Comparison of ENCODE assay signal across 22 cellular contexts in genomic region chr11:44446341-44446712, GRCh38.
DNase-seq lines count a peak whose midpoint lies in the region; ATAC-seq, FAIRE-seq and TF ChIP-seq lines count a peak whose summit lies in the region.
"Had no signal": no experiment of that assay in that cellular context is flagged by ENCODE, and none has a peak within 500 bp of the region (broad histone marks: within the 10 kb centered on the region; RNA-seq: fewer than 3 reads in every experiment).

No MANE protein-coding gene starts in this region.

- TF ChIP-seq POLR2A in A549 (IDR thresholded peaks at IDR 0.05; ENCODE audit: low read length): no peak

- ATAC-seq in A549 (peak; percentile 21 to 36; a peak in 3 of 6 replicates), GM23338 (peak; percentile 11; the same call in 1 of the 3 replicates), Panc1 (peak; percentile 50)
- ATAC-seq: CD8-positive, alpha-beta T cell had no signal

- POLR2A ChIA-PET in A549 (lab: Yijun Ruan, JAX) (no interaction called here), Panc1 (lab: Charles Lee) (no interaction called here)

- WGBS in A549 (ENCODE audit: missing lambda C conversion rate): 52% methylated on average over 7 of the region's 7 CpGs

- in situ Hi-C loops in Panc1 (cut with HindIII; ENCODE audit: low pct_unique_long_range_greater_than_20kb, low sequenced_read_pairs): no loop called here

- no peak for TF ChIP-seq EP300 in A549 (IDR thresholded peaks at IDR 0.05)

- H3K4me3 ChIP-seq in A549: no peak overlapping the region
- H3K4me3 ChIP-seq in GM23338: no peak overlapping the region
- H3K4me3 ChIP-seq in Panc1 (ENCODE audit: low read depth in 2 of 2, low read length in 2 of 2): no peak overlapping the region
- H3K4me3 ChIP-seq: BLaER1 treated with 17β-estradiol and CSF1 and Interleukin-3, amounts not matched to agents 10 nM and 100 nM; Peyer's patch had no signal

- no peak for FAIRE-seq in A549 (lab: Jason Lieb, UNC)
- FAIRE-seq: GM12891, GM19239, HepG2 had no signal

- peaks cover 8% of the 10 kb centered on the region for H3K27me3 Mint-ChIP-seq in GM23338 (ENCODE audit: insufficient read depth, low read depth, poor library complexity)

- H3K9me3 ChIP-seq in A549: peaks cover 5% of the 10 kb centered on the region; the same call in 1 of the 3 replicates
- no peaks in the 10 kb centered on the region for H3K9me3 ChIP-seq in Panc1 (ENCODE audit: control insufficient read depth, insufficient read depth, low read depth, low read length)
- H3K9me3 ChIP-seq: Peyer's patch had no signal

- intact Hi-C loops in Panc1 (cut with micrococcal nuclease; ENCODE audit: unreplicated experiment): no loop called here

- no peak overlapping the region for H3K27ac ChIP-seq in A549
- H3K27ac ChIP-seq in GM23338 (ENCODE audit: low read depth): no peak overlapping the region
- H3K27ac ChIP-seq in Panc1 (ENCODE audit: low read length): no peak overlapping the region
- H3K27ac ChIP-seq: BLaER1 treated with 17β-estradiol and CSF1 and Interleukin-3, amounts not matched to agents 10 nM and 100 nM; Peyer's patch had no signal

- H3K9me2 ChIP-seq in GM23338 (ENCODE audit: insufficient read depth): no peaks in the 10 kb centered on the region

- H3K4me1 Mint-ChIP-seq in GM23338: peaks cover 16% of the 10 kb centered on the region

- no peaks in the 10 kb centered on the region for H4K20me1 ChIP-seq in GM23338 (replicated peaks; ENCODE audit: insufficient read depth)
- H4K20me1 ChIP-seq: BLaER1 treated with 17β-estradiol and CSF1 and Interleukin-3, amounts not matched to agents 10 nM and 100 nM had no signal

- no peak overlapping the region for H3K4me3 Mint-ChIP-seq in GM23338
- H3K4me3 Mint-ChIP-seq: CD8-positive, alpha-beta T cell; HFFc6 had no signal

- no peaks in the 10 kb centered on the region for H3F3A ChIP-seq in GM23338 (replicated peaks; ENCODE audit: low read depth)

- H3K4me1 ChIP-seq in A549 (0 out of 3 replicates have a peak, but pooled peaks cover 5% of the 10 kb centered on the region), GM23338 (ENCODE audit: insufficient read depth) (peaks cover 5% of the 10 kb centered on the region; the same call in 1 of the 2 replicates), Panc1 (ENCODE audit: control insufficient read depth, insufficient read depth, low read length) (peaks cover 4% of the 10 kb centered on the region; the same call in 1 of the 2 replicates)
- H3K4me1 ChIP-seq: Peyer's patch had no signal

- TF ChIP-seq CTCF in A549 (IDR thresholded peaks at IDR 0.05) (no peak), GM23338 (conservative IDR thresholded peaks at IDR 0.05; ENCODE audit: low read depth in 2 of 2) (no peak), Panc1 (IDR thresholded peaks at IDR 0.05) (no peak)

- H3K4me2 ChIP-seq in A549: no peak overlapping the region
- H3K4me2 ChIP-seq in GM23338: no peak overlapping the region
- H3K4me2 ChIP-seq: BLaER1 treated with 17β-estradiol and CSF1 and Interleukin-3, amounts not matched to agents 10 nM and 100 nM had no signal

- H3K79me2 ChIP-seq in GM23338 (replicated peaks; ENCODE audit: insufficient read depth): no peaks in the 10 kb centered on the region

- H2AFZ ChIP-seq in GM23338: no peak overlapping the region; the same call in 1 of the 2 replicates

- peak overlapping the region; percentile 44; the same call in 1 of the 2 replicates for H3K27ac Mint-ChIP-seq in GM23338
- H3K27ac Mint-ChIP-seq: CD8-positive, alpha-beta T cell; HFFc6 had no signal

- no peak for TF ChIP-seq RAD21 in A549 (conservative IDR thresholded peaks at IDR 0.05 in 1 of 2, IDR thresholded peaks at IDR 0.05 in 1 of 2)

- H3K36me3 Mint-ChIP-seq in GM23338 (ENCODE audit: low read depth): no peaks in the 10 kb centered on the region
- H3K36me3 Mint-ChIP-seq: CD8-positive, alpha-beta T cell had no signal

- H3K9me3 Mint-ChIP-seq in GM23338: peaks cover 5% of the 10 kb centered on the region; the same call in 1 of the 3 replicates
- H3K9me3 Mint-ChIP-seq: CD8-positive, alpha-beta T cell had no signal

- H3K27me3 ChIP-seq in GM23338 (ENCODE audit: insufficient read depth): no peaks in the 10 kb centered on the region
- no peaks in the 10 kb centered on the region for H3K27me3 ChIP-seq in Panc1 (ENCODE audit: control insufficient read depth, insufficient read depth, low read length)
- H3K27me3 ChIP-seq: BLaER1 treated with 17β-estradiol and CSF1 and Interleukin-3, amounts not matched to agents 10 nM and 100 nM; Peyer's patch had no signal

- no peaks in the 10 kb centered on the region for H3K36me3 ChIP-seq in GM23338 (ENCODE audit: insufficient read depth)
- H3K36me3 ChIP-seq in Panc1 (ENCODE audit: control insufficient read depth, insufficient read depth, low read length): no peaks in the 10 kb centered on the region
- H3K36me3 ChIP-seq: BLaER1 treated with 17β-estradiol and CSF1 and Interleukin-3, amounts not matched to agents 10 nM and 100 nM; Peyer's patch had no signal

- CTCF ChIA-PET in A549 (lab: Yijun Ruan, JAX) (interaction anchor here (2.4 kb wide), 1 partner anchor 11 kb away, joined by 6 read pairs; no protein-coding TSS in a partner anchor), Panc1 (lab: Charles Lee) (no interaction called here)

- no TSS peak for BruUV-seq in Panc1 (replicated peaks; lab: Mats Ljungman, UMichigan)

- DNase-seq in A549 (ENCODE audit: low read depth in 1 of 2, low spot score in 1 of 2) (peak in 1 of 2 experiments; percentile 5), GM23338 (ENCODE audit: low spot score) (no peak), Panc1 (ENCODE audit: low read depth, low spot score) (no peak), islet precursor cell (peak; percentile 32), NAMALWA (ENCODE audit: low spot score) (no peak), putamen (ENCODE audit: low spot score) (no peak), ecto neural progenitor cell (ENCODE audit: low spot score) (no peak), anterior cingulate cortex (lab: John Stamatoyannopoulos, UW) (no peak)
- DNase-seq: CD8-positive, alpha-beta T cell; DMS53; HFFc6; MM.1S; NCI-H1092 treated with DMSO at 0.1 percent for 48 hours; NCI-H146; NCI-H2081; NCI-H2227 treated with DMSO at 0.1 percent for 48 hours; NCI-H510A treated with DMSO at 0.1 percent for 48 hours; Peyer's patch had no signal

TF ChIP-seq in A549, 52 proteins besides CTCF, POLR2A, EP300 and RAD21 (continues in another document):
- no peak for TF ChIP-seq REST (IDR thresholded peaks at IDR 0.05)

TF ChIP-seq in GM23338, 12 proteins besides CTCF, POLR2A, EP300 and RAD21:
- TF ChIP-seq CREB1 (CRISPR knock-in tag; IDR thresholded peaks at IDR 0.05; ENCODE audit: low read depth) (no peak), STAT1 (IDR thresholded peaks at IDR 0.05; ENCODE audit: unreplicated experiment) (no peak)
